ENCODE assay signal across 8 cellular contexts in genomic region chr4:27000820-27001219, GRCh38.
DNase-seq lines count a peak whose midpoint lies in the region; ATAC-seq and TF ChIP-seq lines count a peak whose summit lies in the region.

No MANE protein-coding gene starts in this region.

- no peak for TF ChIP-seq POLR2A in adrenal gland (IDR thresholded peaks at IDR 0.05)

- no peaks in the 10 kb centered on the region for H3K27me3 ChIP-seq in adrenal gland

- TF ChIP-seq CTCF in GM12873 (IDR thresholded peaks at IDR 0.05; ENCODE audit: insufficient read depth, low read depth, low read length, missing control alignments) (peak; percentile 70), adrenal gland (IDR thresholded peaks at IDR 0.05) (peak in 1 of 6 experiments; percentile 9)

- no peak overlapping the region for H3K27ac ChIP-seq in adrenal gland

- DNase-seq in Kasumi-1 (lab: John Stamatoyannopoulos, UW) (peak; percentile 7 to 12), germinal center (ENCODE audit: low spot score) (peak; percentile 24), UCSD-AML1 (lab: John Stamatoyannopoulos, UW; ENCODE audit: unreplicated experiment) (no peak), LoVo (ENCODE audit: low spot score) (no peak), adrenal gland (no peak)

- WGBS in adrenal gland, 4 donors = 89 to 100% (median 93%) methylated on average over 1 of the region's 1 CpG

- intact Hi-C loops in adrenal gland (cut with DNase I) = no loop called here

- H3K36me3 ChIP-seq in adrenal gland (replicated peaks in 1 of 2) = no peaks in the 10 kb centered on the region

- H3K4me3 ChIP-seq in adrenal gland = no peak overlapping the region

- H3K4me1 ChIP-seq in adrenal gland (replicated peaks in 1 of 2) = peaks cover 0 to 9% of the 10 kb centered on the region in 2 donors

- ATAC-seq in GM21423 (IDR thresholded peaks at IDR 0.05; ENCODE audit: unreplicated experiment) (peak; percentile 86), GM18520 (IDR thresholded peaks at IDR 0.05; ENCODE audit: unreplicated experiment) (no peak)

- no peaks in the 10 kb centered on the region for H3K9me3 ChIP-seq in adrenal gland (replicated peaks in 1 of 3)

Comparison
In these comparisons a context has a peak if more than half of its experiments do, and no peak if none do; other contexts are left out.
1. DNase-seq: peak in Kasumi-1 (2 of 2) and germinal center (single experiment); none in UCSD-AML1 (single experiment), LoVo (single experiment) and adrenal gland (0 of 7).